Comparison of ENCODE assay signal across 1 cellular context in genomic region chr10:17029581-17030271, GRCh38.
TF ChIP-seq lines count a peak whose summit lies in the region.

No MANE protein-coding gene starts in this region.

TF ChIP-seq in K562, 482 proteins besides CTCF, POLR2A, EP300 and RAD21 (continued from another document and continues in another):
- TF ChIP-seq ZFP91 (CRISPR knock-in tag; IDR thresholded peaks at IDR 0.05) (no peak), TBP (optimal IDR thresholded peaks at IDR 0.05; ENCODE audit: low read depth, low read length) (no peak), RFX5 (IDR thresholded peaks at IDR 0.05; ENCODE audit: low read depth, low read length) (no peak), ZBTB26 (CRISPR knock-in tag; IDR thresholded peaks at IDR 0.05) (no peak), SNAPC5 (CRISPR knock-in tag; IDR thresholded peaks at IDR 0.05) (no peak), COPS2 (conservative IDR thresholded peaks at IDR 0.05) (no peak), U2AF1 (optimal IDR thresholded peaks at IDR 0.05; ENCODE audit: low read depth, low read length) (no peak), SMARCB1 (IDR thresholded peaks at IDR 0.05; ENCODE audit: insufficient read length, low read depth) (no peak), CHD2 (IDR thresholded peaks at IDR 0.05; ENCODE audit: low read depth, low read length) (no peak), BRF2 (IDR thresholded peaks at IDR 0.05; ENCODE audit: borderline replicate concordance, insufficient read depth, insufficient read length) (no peak), ZNF316 (IDR thresholded peaks at IDR 0.05) (no peak), ZNF146 (CRISPR knock-in tag; IDR thresholded peaks at IDR 0.05; ENCODE audit: unreplicated experiment) (no peak), ZNF280A (IDR thresholded peaks at IDR 0.05; ENCODE audit: low read depth, partially characterized antibody) (no peak), TGIF2 (CRISPR knock-in tag; IDR thresholded peaks at IDR 0.05) (no peak), ZNF655 (CRISPR knock-in tag; IDR thresholded peaks at IDR 0.05) (no peak), MGA (IDR thresholded peaks at IDR 0.05) (0 out of 2 replicates have a peak, but pooled peaks have one; percentile 14), TCF7 (IDR thresholded peaks at IDR 0.05; ENCODE audit: borderline replicate concordance) (peak; percentile 83; the same call in 1 of the 2 replicates), AFF1 (IDR thresholded peaks at IDR 0.05; ENCODE audit: low read depth in 1 of 2, partially characterized antibody in 2 of 2) (peak in 1 of 2 experiments; percentile 31), SAP30 (IDR thresholded peaks at IDR 0.05; ENCODE audit: borderline replicate concordance, insufficient read depth, low read depth, low read length, poor library complexity, severe bottlenecking) (no peak), LARP7 (IDR thresholded peaks at IDR 0.05) (no peak), MIER1 (IDR thresholded peaks at IDR 0.05; ENCODE audit: low read depth) (no peak), TSHZ1 (CRISPR knock-in tag; IDR thresholded peaks at IDR 0.05) (no peak), ZNF133 (CRISPR knock-in tag; IDR thresholded peaks at IDR 0.05) (no peak), ZNF232 (CRISPR knock-in tag; IDR thresholded peaks at IDR 0.05) (no peak), CHCHD3 (CRISPR knock-in tag; IDR thresholded peaks at IDR 0.05) (no peak), BHLHE40 (IDR thresholded peaks at IDR 0.05; ENCODE audit: low read length) (no peak), TCFL5 (CRISPR knock-in tag; conservative IDR thresholded peaks at IDR 0.05) (no peak), ZEB2 (IDR thresholded peaks at IDR 0.05) (peak; percentile 53; the same call in 1 of the 2 replicates)
